In the genomic region with DNA sequence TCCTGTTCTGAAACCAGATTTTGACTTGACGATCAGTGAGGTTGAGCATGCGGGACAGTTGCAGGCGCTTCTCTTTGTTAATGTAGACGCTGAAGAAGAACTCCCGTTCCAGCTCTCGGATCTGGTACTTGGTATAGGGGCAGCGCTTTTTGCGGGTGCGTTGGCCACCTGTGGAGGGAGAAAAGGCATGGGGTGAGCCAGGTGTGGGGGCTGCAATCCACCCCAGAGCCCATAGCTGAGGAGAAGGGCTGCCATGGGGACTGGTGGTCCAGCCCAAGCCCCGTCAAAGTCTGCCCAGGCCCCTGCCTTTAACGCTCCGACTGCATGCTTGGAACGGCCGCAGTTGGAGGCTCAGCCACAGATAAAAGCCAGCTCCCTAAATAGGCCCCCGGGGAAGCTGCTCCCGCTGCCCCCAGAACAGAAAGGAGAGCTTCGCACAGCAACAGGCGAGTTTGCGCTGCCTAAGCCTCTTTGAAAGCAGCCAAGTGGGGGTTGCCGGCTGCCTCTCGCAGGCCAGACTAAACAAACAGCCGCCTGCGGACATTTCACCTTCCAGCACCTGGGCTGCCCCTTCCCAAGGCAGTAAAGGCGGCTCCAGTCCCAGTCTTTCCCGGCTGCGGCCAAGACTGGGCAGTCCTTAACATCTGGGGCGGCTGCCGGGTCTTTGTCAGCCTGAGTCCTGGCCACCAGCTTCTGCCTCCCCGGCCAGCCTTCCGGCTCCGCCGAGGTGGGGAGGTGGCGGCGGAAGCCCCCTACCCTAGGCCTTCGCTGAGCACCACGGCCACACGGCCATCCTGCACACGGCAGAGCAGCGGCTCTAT, we compare ENCODE assay signal across 9 cellular contexts. TPM values are rescaled to one million over a fixed set of nuclear protein-coding genes. Genes with fewer than 3 reads are reported as not detected.
DNase-seq lines count a peak whose midpoint lies in the region; ATAC-seq, FAIRE-seq and TF ChIP-seq lines count a peak whose summit lies in the region.
"Had no signal": no experiment of that assay in that cellular context is flagged by ENCODE, and none has a peak within 500 bp of the region (broad histone marks: within the 10 kb centered on the region; RNA-seq: fewer than 3 reads in every experiment).

No MANE protein-coding gene starts in this region.

- intact Hi-C loops in activated CD4-positive, alpha-beta memory T cell treated with anti-CD3 and anti-CD28 coated beads for 36 hours (cut with micrococcal nuclease), result no loop called here

- ATAC-seq in A549 (no peak), HG03039 (IDR thresholded peaks at IDR 0.05; ENCODE audit: unreplicated experiment) (no peak), esophagus mucosa (no peak)

- TF ChIP-seq RAD21 in A549 (conservative IDR thresholded peaks at IDR 0.05 in 1 of 2, IDR thresholded peaks at IDR 0.05 in 1 of 2), result no peak

- H3K4me1 ChIP-seq in A549 (peaks cover 27% of the 10 kb centered on the region), ES-I3 (ENCODE audit: insufficient read depth, low read length) (peaks cover 7% of the 10 kb centered on the region; the same call in 1 of the 2 replicates)

- TF ChIP-seq POLR2A in A549 (IDR thresholded peaks at IDR 0.05; ENCODE audit: low read length), result no peak

- POLR2A ChIA-PET in A549 (lab: Yijun Ruan, JAX), result no interaction called here
- POLR2A ChIA-PET in activated CD4-positive, alpha-beta memory T cell treated with anti-CD3 and anti-CD28 coated beads for 36 hours (lab: Charles Lee), result interaction anchor here (1.0 kb wide), 1 partner anchor 13 kb away, joined by 3 read pairs; no protein-coding TSS in a partner anchor

- peak overlapping the region; percentile 77 for H3K4me2 ChIP-seq in A549

- DNase-seq in A549 (ENCODE audit: low read depth in 1 of 2, low spot score in 1 of 2) (no peak), mesothelial cell of epicardium (ENCODE audit: low spot score in 2 of 2, unreplicated experiment in 2 of 2) (peak in 1 of 2 experiments; percentile 44), globus pallidus (ENCODE audit: low spot score) (no peak), hepatic stellate cell (ENCODE audit: low spot score) (no peak)
- peak; percentile 9 for DNase-seq in activated CD4-positive, alpha-beta memory T cell treated with anti-CD3 and anti-CD28 coated beads for 36 hours
- DNase-seq: amniotic stem cell had no signal

- H3K9me3 ChIP-seq in A549 (no peaks in the 10 kb centered on the region), ES-I3 (ENCODE audit: control insufficient read depth, insufficient read depth, low read length) (no peaks in the 10 kb centered on the region)

- peak overlapping the region in 1 of 2 experiments; percentile 30; a peak in 1 of 6 replicates for H3K27ac ChIP-seq in A549

- TF ChIP-seq CTCF in A549 (IDR thresholded peaks at IDR 0.05), result no peak
- TF ChIP-seq CTCF in mesothelial cell of epicardium (IDR thresholded peaks at IDR 0.05; ENCODE audit: unreplicated experiment), result no peak

- 97% methylated on average over 32 of the region's 39 CpGs for WGBS in A549 (ENCODE audit: missing lambda C conversion rate)

- no peak overlapping the region for H3K27ac Mint-ChIP-seq in activated CD4-positive, alpha-beta memory T cell treated with anti-CD3 and anti-CD28 coated beads for 36 hours
- peak overlapping the region; percentile 81 for H3K27ac Mint-ChIP-seq in mesothelial cell of epicardium

- no peaks in the 10 kb centered on the region for H3K9me3 Mint-ChIP-seq in activated CD4-positive, alpha-beta memory T cell treated with anti-CD3 and anti-CD28 coated beads for 36 hours
- no peaks in the 10 kb centered on the region for H3K9me3 Mint-ChIP-seq in mesothelial cell of epicardium

- FAIRE-seq in A549 (lab: Jason Lieb, UNC), result no peak

- peak overlapping the region; percentile 44; the same call in 1 of the 2 replicates for H3K9ac ChIP-seq in ES-I3 (ENCODE audit: low read depth, low read length)

- CTCF ChIA-PET in A549 (lab: Yijun Ruan, JAX), result interaction anchor here (1.2 to 2.1 kb wide), 5 partner anchors 12 to 874 kb away, joined by 3 to 6 read pairs (median 3); no protein-coding TSS in a partner anchor
- CTCF ChIA-PET in activated CD4-positive, alpha-beta memory T cell treated with anti-CD3 and anti-CD28 coated beads for 36 hours (lab: Charles Lee), result interaction anchor here (0.7 to 6.5 kb wide), 5 partner anchors 12 to 22 kb away, joined by 3 to 45 read pairs (median 7); a partner anchor contains a TSS

- no peaks in the 10 kb centered on the region for H3K36me3 ChIP-seq in ES-I3 (ENCODE audit: insufficient read depth, low read length)

- H3K4me3 Mint-ChIP-seq in activated CD4-positive, alpha-beta memory T cell treated with anti-CD3 and anti-CD28 coated beads for 36 hours, result no peak overlapping the region
- peak overlapping the region; percentile 70 for H3K4me3 Mint-ChIP-seq in mesothelial cell of epicardium

- peaks cover 37% of the 10 kb centered on the region for H3K4me1 Mint-ChIP-seq in activated CD4-positive, alpha-beta memory T cell treated with anti-CD3 and anti-CD28 coated beads for 36 hours (ENCODE audit: low read depth)
- H3K4me1 Mint-ChIP-seq in mesothelial cell of epicardium, result peaks cover 41% of the 10 kb centered on the region

- no peak overlapping the region for H3K4me3 ChIP-seq in A549

- no peak for TF ChIP-seq EP300 in A549 (IDR thresholded peaks at IDR 0.05)

- H3K36me3 Mint-ChIP-seq in activated CD4-positive, alpha-beta memory T cell treated with anti-CD3 and anti-CD28 coated beads for 36 hours, result peaks cover 4% of the 10 kb centered on the region
- no peaks in the 10 kb centered on the region for H3K36me3 Mint-ChIP-seq in mesothelial cell of epicardium

- H3K27me3 Mint-ChIP-seq in activated CD4-positive, alpha-beta memory T cell treated with anti-CD3 and anti-CD28 coated beads for 36 hours, result peaks cover 71% of the 10 kb centered on the region
- H3K27me3 Mint-ChIP-seq in mesothelial cell of epicardium (ENCODE audit: low read depth), result peaks cover 99% of the 10 kb centered on the region

TF ChIP-seq in A549, 52 proteins besides CTCF, POLR2A, EP300 and RAD21 (continues in another document):
- TF ChIP-seq, protein P1, sequence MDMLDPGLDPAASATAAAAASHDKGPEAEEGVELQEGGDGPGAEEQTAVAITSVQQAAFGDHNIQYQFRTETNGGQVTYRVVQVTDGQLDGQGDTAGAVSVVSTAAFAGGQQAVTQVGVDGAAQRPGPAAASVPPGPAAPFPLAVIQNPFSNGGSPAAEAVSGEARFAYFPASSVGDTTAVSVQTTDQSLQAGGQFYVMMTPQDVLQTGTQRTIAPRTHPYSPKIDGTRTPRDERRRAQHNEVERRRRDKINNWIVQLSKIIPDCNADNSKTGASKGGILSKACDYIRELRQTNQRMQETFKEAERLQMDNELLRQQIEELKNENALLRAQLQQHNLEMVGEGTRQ (IDR thresholded peaks at IDR 0.05), result no peak
- TF ChIP-seq HDAC2 (IDR thresholded peaks at IDR 0.05), result no peak
- TF ChIP-seq JUNB (IDR thresholded peaks at IDR 0.05), result no peak
- TF ChIP-seq GATA3 (IDR thresholded peaks at IDR 0.05; ENCODE audit: borderline replicate concordance), result no peak
- no peak for TF ChIP-seq RFX5 (IDR thresholded peaks at IDR 0.05)

RNA-seq across cellular contexts. Expression of a gene that starts 2.0 kb away (rescaled TPM):
- polyA plus RNA-seq in A549 (2011; rRNA removed) (0.68 and 0.69 TPM in 2 replicates), A549 (2017; fragmentation: RNase III; extraction: RNeasy Plus Mini Kit Qiagen cat#74134 plus additional on column Dnase treatment) (0.59 to 0.84 TPM (median 0.61 TPM) in 3 replicates)
- 0.52 and 0.73 TPM in 2 replicates for polyA plus RNA-seq in A549 (2012; cell fraction: cytosol; rRNA removed)
- 0.36 and 0.40 TPM in 2 replicates for polyA plus RNA-seq in A549 (2012; cell fraction: nucleus; rRNA removed)
- 0.25 and 0.44 TPM in 2 replicates for polyA minus RNA-seq in A549 (2011; rRNA and poly(A)+ RNA removed)
- not detected for total RNA-seq in activated CD4-positive, alpha-beta memory T cell treated with anti-CD3 and anti-CD28 coated beads for 36 hours
- total RNA-seq in mesothelial cell of epicardium (3.3 to 4.2 TPM (median 3.9 TPM) in 3 replicates), esophagus mucosa (not detected)

RNA-seq across cellular contexts. Expression of a gene that starts 9.0 kb away (rescaled TPM):
- polyA plus RNA-seq in A549 (2011; rRNA removed), result 5.7 and 7.7 TPM in 2 replicates
- 4.5 and 5.1 TPM in 2 replicates for polyA plus RNA-seq in A549 (2012; cell fraction: cytosol; rRNA removed)
- 2.4 and 4.6 TPM in 2 replicates for polyA plus RNA-seq in A549 (2012; cell fraction: nucleus; rRNA removed)
- polyA plus RNA-seq in A549 (2017; fragmentation: RNase III; extraction: RNeasy Plus Mini Kit Qiagen cat#74134 plus additional on column Dnase treatment), result 5.0 to 5.7 TPM (median 5.2 TPM) in 3 replicates
- 3.9 and 4.2 TPM in 2 replicates for polyA minus RNA-seq in A549 (2011; rRNA and poly(A)+ RNA removed)
- total RNA-seq in activated CD4-positive, alpha-beta memory T cell treated with anti-CD3 and anti-CD28 coated beads for 36 hours, result not detected
- total RNA-seq in mesothelial cell of epicardium, result 13.1 to 14.4 TPM (median 13.8 TPM) in 3 replicates
- 1.1 TPM for total RNA-seq in esophagus mucosa

RNA-seq across cellular contexts. Expression of a gene that starts 16.8 kb away (rescaled TPM):
- polyA plus RNA-seq in A549 (2011; rRNA removed) (2.2 TPM in 2 replicates), A549 (2017; fragmentation: RNase III; extraction: RNeasy Plus Mini Kit Qiagen cat#74134 plus additional on column Dnase treatment) (2.3 to 2.7 TPM (median 2.4 TPM) in 3 replicates)
- 0.74 and 0.88 TPM in 2 replicates for polyA plus RNA-seq in A549 (2012; cell fraction: cytosol; rRNA removed)
- 0.37 and 0.42 TPM in 2 replicates for polyA plus RNA-seq in A549 (2012; cell fraction: nucleus; rRNA removed)
- polyA minus RNA-seq in A549 (2011; rRNA and poly(A)+ RNA removed), result 0.83 and 1.1 TPM in 2 replicates
- not detected for total RNA-seq in activated CD4-positive, alpha-beta memory T cell treated with anti-CD3 and anti-CD28 coated beads for 36 hours
- total RNA-seq in mesothelial cell of epicardium (6.9 to 7.7 TPM (median 7.5 TPM) in 3 replicates), esophagus mucosa (not detected)

RNA-seq across cellular contexts. Expression of a gene that starts 17.7 kb away (rescaled TPM):
- 1.1 and 1.4 TPM in 2 replicates for polyA plus RNA-seq in A549 (2011; rRNA removed)
- 0.91 and 1.2 TPM in 2 replicates for polyA plus RNA-seq in A549 (2012; cell fraction: cytosol; rRNA removed)
- 2.6 and 4.6 TPM in 2 replicates for polyA plus RNA-seq in A549 (2012; cell fraction: nucleus; rRNA removed)
- 1.1 to 1.4 TPM (median 1.3 TPM) in 3 replicates for polyA plus RNA-seq in A549 (2017; fragmentation: RNase III; extraction: RNeasy Plus Mini Kit Qiagen cat#74134 plus additional on column Dnase treatment)
- polyA minus RNA-seq in A549 (2011; rRNA and poly(A)+ RNA removed), result 0.44 TPM in 1 of 2 replicates, not detected in the other
- total RNA-seq in activated CD4-positive, alpha-beta memory T cell treated with anti-CD3 and anti-CD28 coated beads for 36 hours, result under 1 TPM in 1 of 2 experiments, not detected in 1; 0.19 TPM
- total RNA-seq in mesothelial cell of epicardium, result 10.8 to 14.5 TPM (median 13.2 TPM) in 3 replicates
- 1.7 TPM for total RNA-seq in esophagus mucosa

RNA-seq across cellular contexts. Expression of a gene that starts 26.6 kb away (rescaled TPM):
- 3.3 and 4.1 TPM in 2 replicates for polyA plus RNA-seq in A549 (2011; rRNA removed)
- 3.1 and 3.5 TPM in 2 replicates for polyA plus RNA-seq in A549 (2012; cell fraction: cytosol; rRNA removed)
- polyA plus RNA-seq in A549 (2012; cell fraction: nucleus; rRNA removed), result 2.0 and 2.4 TPM in 2 replicates
- polyA plus RNA-seq in A549 (2017; fragmentation: RNase III; extraction: RNeasy Plus Mini Kit Qiagen cat#74134 plus additional on column Dnase treatment), result 3.7 to 4.8 TPM (median 4.5 TPM) in 3 replicates
- polyA minus RNA-seq in A549 (2011; rRNA and poly(A)+ RNA removed), result 1.7 and 2.3 TPM in 2 replicates
- not detected for total RNA-seq in activated CD4-positive, alpha-beta memory T cell treated with anti-CD3 and anti-CD28 coated beads for 36 hours
- total RNA-seq in mesothelial cell of epicardium, result 17.4 to 18.9 TPM (median 17.9 TPM) in 3 replicates
- total RNA-seq in esophagus mucosa, result 5.2 TPM
